8 cellular contexts compared by ENCODE assay signal in genomic region chr5:143244000-143244736, GRCh38.
DNase-seq lines count a peak whose midpoint lies in the region; ATAC-seq and TF ChIP-seq lines count a peak whose summit lies in the region.

No MANE protein-coding gene starts in this region.

- no peaks in the 10 kb centered on the region for H3K79me1 ChIP-seq in mesendoderm (ENCODE audit: low read length)

- WGBS in mesendoderm (ENCODE audit: extremely low coverage, insufficient coverage, low lambda C conversion rate) = no CpG with 5 or more reads among the region's 16 CpGs

- H3K4ac ChIP-seq in mesendoderm (ENCODE audit: low read depth, low read length) = no peak overlapping the region

- no peaks in the 10 kb centered on the region for H3K9me3 ChIP-seq in vagina

- no peak overlapping the region for H4K8ac ChIP-seq in mesendoderm (ENCODE audit: low read depth, low read length)

- TF ChIP-seq CTCF in dorsolateral prefrontal cortex (IDR thresholded peaks at IDR 0.05 in 54 of 56, conservative IDR thresholded peaks at IDR 0.05 in 2 of 56; ENCODE audit: low read depth in 1 of 56, partially characterized antibody in 56 of 56) = no peak
- TF ChIP-seq CTCF in vagina (IDR thresholded peaks at IDR 0.05) = no peak

- H3K4me3 ChIP-seq in dorsolateral prefrontal cortex (no peak overlapping the region), mesendoderm (ENCODE audit: low read length) (no peak overlapping the region), vagina (peak overlapping the region; percentile 15 to 20)

- H2AK5ac ChIP-seq in mesendoderm (ENCODE audit: low read length) = no peak overlapping the region

- no peak overlapping the region for H3K18ac ChIP-seq in mesendoderm (ENCODE audit: low read length)

- H4K5ac ChIP-seq in mesendoderm (ENCODE audit: low read length) = no peak overlapping the region

- H3K27ac ChIP-seq in dorsolateral prefrontal cortex (peak overlapping the region in 52 of 59 donors; percentile 6 to 90 (median 57)), mesendoderm (ENCODE audit: low read depth, low read length) (no peak overlapping the region), vagina (peak overlapping the region; percentile 59)

- H3K56ac ChIP-seq in mesendoderm (ENCODE audit: low read length) = peak overlapping the region; percentile 59

- H3K36me3 ChIP-seq in mesendoderm (ENCODE audit: control insufficient read depth, insufficient read depth, low read length) (no peaks in the 10 kb centered on the region), vagina (no peaks in the 10 kb centered on the region)

- no peak overlapping the region for H3K23ac ChIP-seq in mesendoderm (ENCODE audit: low read length)

- DNase-seq in NCI-H2171 treated with DMSO at 0.1 percent for 48 hours (lab: John Stamatoyannopoulos, UW) = peak; percentile 35
- no peak for DNase-seq in NCI-H2171 (lab: John Stamatoyannopoulos, UW)
- peak in 8 of 10 donors; percentile 39 to 76 (median 62) for DNase-seq in dorsolateral prefrontal cortex
- DNase-seq in mesendoderm = peak; percentile 72
- peak in 1 of 2 donors; percentile 89 for DNase-seq in vagina (ENCODE audit: extremely low spot score in 2 of 2)
- no peak for DNase-seq in putamen (ENCODE audit: low spot score)

- H3K9ac ChIP-seq in mesendoderm (ENCODE audit: low read length) = no peak overlapping the region

- intact Hi-C loops in dorsolateral prefrontal cortex (cut with DNase I) (no loop called here), vagina (cut with DNase I) (no loop called here)

- H3K79me2 ChIP-seq in mesendoderm (ENCODE audit: control insufficient read depth, insufficient read depth, low read length) = no peaks in the 10 kb centered on the region

- no peak overlapping the region for H2BK15ac ChIP-seq in mesendoderm (replicated peaks; ENCODE audit: low read depth)

- H2BK5ac ChIP-seq in mesendoderm (ENCODE audit: low read length) = peak overlapping the region; percentile 14

- H3K4me1 ChIP-seq in mesendoderm (ENCODE audit: control insufficient read depth, low read depth, low read length) (peaks cover 6% of the 10 kb centered on the region), vagina (peaks cover 25% of the 10 kb centered on the region)

- H3K27me3 ChIP-seq in dorsolateral prefrontal cortex = no peaks in the 10 kb centered on the region
- H3K27me3 ChIP-seq in mesendoderm (ENCODE audit: insufficient read depth, low read length, poor library complexity) = no peaks in the 10 kb centered on the region
- H3K27me3 ChIP-seq in vagina = no peaks in the 10 kb centered on the region

- ATAC-seq in HG03439 (IDR thresholded peaks at IDR 0.05; ENCODE audit: unreplicated experiment) (no peak), HG03521 (IDR thresholded peaks at IDR 0.05; ENCODE audit: unreplicated experiment) (no peak)

- no peak overlapping the region for H2BK120ac ChIP-seq in mesendoderm (ENCODE audit: low read depth, low read length)

- TF ChIP-seq POLR2A in vagina (IDR thresholded peaks at IDR 0.05) = no peak

- no peak overlapping the region for H3K4me2 ChIP-seq in mesendoderm (ENCODE audit: low read length)

Comparison
In these comparisons a context has a peak if more than half of its experiments do, and no peak if none do; other contexts are left out.
1. DNase-seq: peak in NCI-H2171 treated with DMSO at 0.1 percent for 48 hours (single experiment), dorsolateral prefrontal cortex (8 of 10) and mesendoderm (single experiment); none in NCI-H2171 (single experiment) and putamen (single experiment).
2. H3K4me3 ChIP-seq: peak in vagina (2 of 2); none in dorsolateral prefrontal cortex (0 of 59) and mesendoderm (single experiment).